8 cellular contexts compared by ENCODE assay signal in genomic region chr12:12704593-12705230, GRCh38. TPM values are rescaled to one million over a fixed set of nuclear protein-coding genes. Genes with fewer than 3 reads are reported as not detected.
DNase-seq lines count a peak whose midpoint lies in the region; ATAC-seq, FAIRE-seq and TF ChIP-seq lines count a peak whose summit lies in the region.

No MANE protein-coding gene starts in this region.

- CTCF ChIA-PET in K562 (lab: Yijun Ruan, JAX; ENCODE audit: low intra/inter-chr PET ratio) = interaction anchor here (0.5 to 3.3 kb wide), 11 partner anchors 10 to 1124 kb away, joined by 3 to 55 read pairs (median 5); no protein-coding TSS in a partner anchor

- TF ChIP-seq RAD21 in K562 (CRISPR knock-in tag; conservative IDR thresholded peaks at IDR 0.05 in 1 of 2, IDR thresholded peaks at IDR 0.05 in 1 of 2) = peak; percentile 97 to 98

- no peak overlapping the region for H3K4me2 ChIP-seq in K562 (ENCODE audit: insufficient read depth, low read length)

- H3K9ac ChIP-seq in K562 (ENCODE audit: insufficient read depth in 1 of 2, low read depth in 2 of 2, low read length in 2 of 2) = no peak overlapping the region

- no peaks in the 10 kb centered on the region for H3K79me2 ChIP-seq in K562 (ENCODE audit: control insufficient read depth, insufficient read depth, low read length)

- H3K9me3 ChIP-seq in K562 (replicated peaks; ENCODE audit: control insufficient read depth, insufficient read depth, low read depth, low read length) = no peaks in the 10 kb centered on the region

- H2AFZ ChIP-seq in K562 (ENCODE audit: low read depth, low read length) = peak overlapping the region; percentile 33; the same call in 1 of the 2 replicates

- 17% methylated on average over 7 of the region's 7 CpGs for WGBS in K562 (ENCODE audit: insufficient coverage, low coverage, missing lambda C conversion rate)

- peak; percentile 87 for DNase-seq in DMS114 treated with DMSO at 0.1 percent for 48 hours (lab: John Stamatoyannopoulos, UW; ENCODE audit: unreplicated experiment)
- peak; percentile 55 for DNase-seq in HuH-7 (ENCODE audit: low spot score)
- peak; percentile 64 for DNase-seq in NOMO-1 treated with dmso at 0.1 percent for 144 hours (lab: John Stamatoyannopoulos, UW; ENCODE audit: unreplicated experiment)
- DNase-seq in K562 (ENCODE audit: extremely low read depth in 1 of 4, low spot score in 3 of 4) = peak; percentile 67 to 84 (median 72)
- DNase-seq in iPS DF 19.7 (ENCODE audit: low read depth, low spot score) = peak; percentile 77
- DNase-seq in smooth muscle cell of the brain vasculature (ENCODE audit: low read depth, low spot score) = peak; percentile 84
- DNase-seq in mesenteric fat pad (ENCODE audit: low spot score) = no peak

- TF ChIP-seq EP300 in K562 (IDR thresholded peaks at IDR 0.05; ENCODE audit: low read length) = peak; percentile 16; the same call in 1 of the 2 replicates

- peak; percentile 92 to 99 (median 97) for TF ChIP-seq CTCF in K562 (IDR thresholded peaks at IDR 0.05 in 2 of 3, conservative IDR thresholded peaks at IDR 0.05 in 1 of 3; ENCODE audit: insufficient read depth in 2 of 3, low read depth in 1 of 3, low read length in 3 of 3)

- no peak overlapping the region for H3K27ac ChIP-seq in K562 (ENCODE audit: extremely low read depth, low read depth, low read length)

- H3K4me3 ChIP-seq in K562 = no peak overlapping the region

- no peaks in the 10 kb centered on the region for H4K20me1 ChIP-seq in K562 (replicated peaks; ENCODE audit: control insufficient read depth, insufficient read depth, low read length)

- peak; percentile 99 for FAIRE-seq in K562 (lab: Jason Lieb, UNC)

- BruUV-seq in K562 (replicated peaks; lab: Mats Ljungman, UMichigan) = no TSS peak

- H3K36me3 ChIP-seq in K562 (ENCODE audit: control insufficient read depth, insufficient read depth, low read length) = no peaks in the 10 kb centered on the region

- no peak for TF ChIP-seq POLR2A in K562 (conservative IDR thresholded peaks at IDR 0.05)

- no peaks in the 10 kb centered on the region for H3K27me3 ChIP-seq in K562 (ENCODE audit: control insufficient read depth in 2 of 2, insufficient read depth in 2 of 2, low read length in 2 of 2)

- no peaks in the 10 kb centered on the region for H3K9me1 ChIP-seq in K562 (ENCODE audit: control insufficient read depth, insufficient read depth, low read length)

- H3K4me1 ChIP-seq in K562 (replicated peaks in 1 of 2; ENCODE audit: control insufficient read depth in 2 of 2, insufficient read depth in 2 of 2, low read length in 2 of 2) = peaks cover 3 to 6% of the 10 kb centered on the region in 2 experiments; a peak in 2 of 5 replicates

- in situ Hi-C loops in K562 (cut with MboI) = loop anchor here (10.0 to 25.0 kb wide), 3 partner anchors 330 to 1142 kb away; no protein-coding TSS in a partner anchor

- ATAC-seq in GM19467 (IDR thresholded peaks at IDR 0.05; ENCODE audit: unreplicated experiment) = peak; percentile 64
- ATAC-seq in K562 = peak; percentile 99

- POLR2A ChIA-PET in K562 (lab: Yijun Ruan, JAX) = no interaction called here

- intact Hi-C loops in K562 (cut with micrococcal nuclease) = loop anchor here (1.0 to 10.0 kb wide), 6 partner anchors 47 to 1120 kb away; partner anchors contain the start of genes CREBL2 and DUSP16

TF ChIP-seq in K562, 482 proteins besides CTCF, POLR2A, EP300 and RAD21 (continues in another document):
- TF ChIP-seq RCOR1 (IDR thresholded peaks at IDR 0.05; ENCODE audit: borderline replicate concordance in 1 of 2, low read depth in 2 of 2, low read length in 2 of 2) (peak in 1 of 2 experiments; percentile 51; a peak in 1 of 4 replicates), TEAD4 (IDR thresholded peaks at IDR 0.05; ENCODE audit: low read length) (peak; percentile 76), TEAD4 (CRISPR knock-in tag; IDR thresholded peaks at IDR 0.05; ENCODE audit: borderline replicate concordance) (no peak), ZNF384 (IDR thresholded peaks at IDR 0.05; ENCODE audit: low read depth, low read length) (peak; percentile 67; the same call in 1 of the 2 replicates), PKNOX1 (IDR thresholded peaks at IDR 0.05) (peak; percentile 15; the same call in 1 of the 2 replicates), CHD2 (IDR thresholded peaks at IDR 0.05; ENCODE audit: low read depth, low read length) (peak; percentile 46; the same call in 1 of the 2 replicates), TEAD1 (CRISPR knock-in tag; IDR thresholded peaks at IDR 0.05) (peak; percentile 40 to 94; a peak in 3 of 4 replicates), FOSL1 (tag; conservative IDR thresholded peaks at IDR 0.05) (peak; percentile 50), E2F8 (IDR thresholded peaks at IDR 0.05; ENCODE audit: low read depth, partially characterized antibody) (peak; percentile 51), CC2D1A (IDR thresholded peaks at IDR 0.05) (peak; percentile 58; the same call in 1 of the 2 replicates), KDM1A (IDR thresholded peaks at IDR 0.05) (peak in 1 of 2 experiments; percentile 50; a peak in 1 of 4 replicates)

RNA-seq across cellular contexts. Expression of gene GPR19, which starts 8.7 kb away (rescaled TPM):
- 0.65 and 0.70 TPM in 2 replicates for total RNA-seq in K562 (2011; cell fraction: chromatin; rRNA removed; ENCODE audit: low replicate concordance)
- total RNA-seq in K562 (2011; cell fraction: nucleolus; rRNA removed) = 0.53 TPM in 1 of 2 replicates, not detected in the other
- total RNA-seq in K562 (2011; cell fraction: nucleoplasm; rRNA removed) = 0.44 and 0.53 TPM in 2 replicates
- total RNA-seq in K562 (2014; rRNA removed) (0.08 TPM in 1 of 2 replicates, not detected in the other), K562 (2014; rRNA removed; fragmentation: Illumina TruSeq; extraction: Trizol) (0.73 and 0.76 TPM in 2 replicates), K562 (2015; rRNA removed; fragmentation: Illumina TruSeq; extraction: Trizol) (0.15 and 0.22 TPM in 2 replicates), K562 (2021) (0.35 TPM in 1 of 2 replicates, not detected in the other), mesenteric fat pad (not detected)
- polyA plus RNA-seq in K562 (2011; rRNA removed) (0.35 and 0.40 TPM in 2 replicates), K562 (2014; fragmentation: Illumina TruSeq; extraction: Trizol) (0.40 and 0.62 TPM in 2 replicates), K562 (2014; fragmentation: Nextera tagmentation; extraction: Ambion mirVana) (under 1 TPM; 0.22 to 0.35 TPM), K562 (2014; rRNA removed) (0.24 TPM in 1 of 2 replicates, not detected in the other)
- polyA plus RNA-seq in K562 (2011; cell fraction: cytosol; rRNA removed) = 0.07 and 0.46 TPM in 2 replicates
- polyA plus RNA-seq in K562 (2011; cell fraction: nucleus; rRNA removed) = 0.63 and 0.65 TPM in 2 replicates
- 0.16 and 0.44 TPM in 2 replicates for polyA plus RNA-seq in K562 (2012)
- 0.72 TPM in 1 of 2 replicates, not detected in the other for polyA minus RNA-seq in K562 (2011; rRNA and poly(A)+ RNA removed)
- polyA minus RNA-seq in K562 (2011; cell fraction: cytosol; rRNA and poly(A)+ RNA removed) = not detected in 2 replicates
- 0.78 TPM in 1 of 2 replicates, not detected in the other for polyA minus RNA-seq in K562 (2011; cell fraction: nucleus; rRNA and poly(A)+ RNA removed)

RNA-seq across cellular contexts. Expression of gene CDKN1B, which starts 12.5 kb away (rescaled TPM):
- 6.1 and 9.5 TPM in 2 replicates for total RNA-seq in K562 (2011; cell fraction: chromatin; rRNA removed; ENCODE audit: low replicate concordance)
- total RNA-seq in K562 (2011; cell fraction: nucleolus; rRNA removed) = 15.8 and 17.9 TPM in 2 replicates
- 8.5 and 10.2 TPM in 2 replicates for total RNA-seq in K562 (2011; cell fraction: nucleoplasm; rRNA removed)
- total RNA-seq in K562 (2014; rRNA removed) = 32.0 and 35.2 TPM in 2 replicates
- total RNA-seq in K562 (2014; rRNA removed; fragmentation: Illumina TruSeq; extraction: Trizol) = 13.5 and 16.0 TPM in 2 replicates
- 16.8 and 18.6 TPM in 2 replicates for total RNA-seq in K562 (2015; rRNA removed; fragmentation: Illumina TruSeq; extraction: Trizol)
- 23.9 and 27.3 TPM in 2 replicates for total RNA-seq in K562 (2021)
- polyA plus RNA-seq in K562 (2011; rRNA removed) = 12.9 and 13.7 TPM in 2 replicates
- polyA plus RNA-seq in K562 (2011; cell fraction: cytosol; rRNA removed) = 5.9 and 6.8 TPM in 2 replicates
- polyA plus RNA-seq in K562 (2011; cell fraction: nucleus; rRNA removed) = 10.1 and 11.6 TPM in 2 replicates
- polyA plus RNA-seq in K562 (2012) = 22.9 and 24.9 TPM in 2 replicates
- 15.5 and 17.5 TPM in 2 replicates for polyA plus RNA-seq in K562 (2014; fragmentation: Illumina TruSeq; extraction: Trizol)
- 1 to 10 TPM; 2.6 to 3.0 TPM for polyA plus RNA-seq in K562 (2014; fragmentation: Nextera tagmentation; extraction: Ambion mirVana)
- polyA plus RNA-seq in K562 (2014; rRNA removed) = 21.0 and 21.9 TPM in 2 replicates
- polyA minus RNA-seq in K562 (2011; rRNA and poly(A)+ RNA removed) = 8.8 and 9.9 TPM in 2 replicates
- 5.1 and 8.9 TPM in 2 replicates for polyA minus RNA-seq in K562 (2011; cell fraction: cytosol; rRNA and poly(A)+ RNA removed)
- polyA minus RNA-seq in K562 (2011; cell fraction: nucleus; rRNA and poly(A)+ RNA removed) = 13.9 and 27.3 TPM in 2 replicates
- 28.9 TPM for total RNA-seq in mesenteric fat pad
